9 cellular contexts compared by ENCODE assay signal in genomic region chr17:41785876-41786226, GRCh38. TPM values are rescaled to one million over a fixed set of nuclear protein-coding genes. Genes with fewer than 3 reads are reported as not detected.
A peak's percentile ranks its signal among the peaks of the same experiment; 100 is the strongest.
DNase-seq lines count a peak whose midpoint lies in the region; ATAC-seq and TF ChIP-seq lines count a peak whose summit lies in the region.
"Had no signal": no experiment of that assay in that cellular context is flagged by ENCODE, and none has a peak within 500 bp of the region (broad histone marks: within the 10 kb centered on the region; RNA-seq: fewer than 3 reads in every experiment).

No MANE protein-coding gene starts in this region.

- peak; percentile 8 for DNase-seq in NCI-H2196 (lab: John Stamatoyannopoulos, UW; ENCODE audit: unreplicated experiment)
- DNase-seq in NCI-H2196 treated with DMSO at 0.1 percent for 48 hours (lab: John Stamatoyannopoulos, UW; ENCODE audit: unreplicated experiment), result no peak
- no peak for DNase-seq in left ventricle myocardium inferior
- DNase-seq in inferior parietal cortex (ENCODE audit: extremely low spot score), result no peak

- H3K9ac ChIP-seq in skeletal muscle satellite cell (ENCODE audit: low read depth, low read length), result peak overlapping the region; percentile 37

- peak overlapping the region; percentile 61 for H3K4me3 ChIP-seq in WI38 (ENCODE audit: low read depth, low read length)
- H3K4me3 ChIP-seq in left ventricle myocardium inferior, result peak overlapping the region; percentile 88
- H3K4me3 ChIP-seq in skeletal muscle satellite cell (ENCODE audit: low read length), result peak overlapping the region; percentile 67

- H3K36me3 ChIP-seq in left ventricle myocardium inferior (no peaks in the 10 kb centered on the region), skeletal muscle satellite cell (ENCODE audit: insufficient read depth, low read length) (no peaks in the 10 kb centered on the region)

- no peak for ATAC-seq in HG03457 (IDR thresholded peaks at IDR 0.05; ENCODE audit: unreplicated experiment)
- ATAC-seq in HG03045 (IDR thresholded peaks at IDR 0.05; ENCODE audit: unreplicated experiment), result no peak

- H3K4me2 ChIP-seq in skeletal muscle satellite cell (ENCODE audit: low read length), result peak overlapping the region; percentile 79

- H3K4me1 ChIP-seq in left ventricle myocardium inferior, result peaks cover 61% of the 10 kb centered on the region
- H3K4me1 ChIP-seq in skeletal muscle satellite cell (ENCODE audit: control insufficient read depth, insufficient read depth, low read length), result peaks cover 26% of the 10 kb centered on the region

- peak overlapping the region; percentile 97 for H3K27ac ChIP-seq in left ventricle myocardium inferior (replicated peaks)

- intact Hi-C loops in left ventricle myocardium inferior (cut with micrococcal nuclease), result no loop called here

- H3K9me3 ChIP-seq in left ventricle myocardium inferior (replicated peaks) (no peaks in the 10 kb centered on the region), skeletal muscle satellite cell (replicated peaks; ENCODE audit: low read length) (no peaks in the 10 kb centered on the region)

- no peaks in the 10 kb centered on the region for H3K27me3 ChIP-seq in left ventricle myocardium inferior (ENCODE audit: low read depth)
- H3K27me3 ChIP-seq in skeletal muscle satellite cell (ENCODE audit: control insufficient read depth, insufficient read depth, low read length), result peaks cover 40% of the 10 kb centered on the region

- TF ChIP-seq CTCF in WI38 (IDR thresholded peaks at IDR 0.05; ENCODE audit: low read depth, low read length) (no peak), left ventricle myocardium inferior (IDR thresholded peaks at IDR 0.05; ENCODE audit: borderline replicate concordance) (no peak)

RNA-seq across cellular contexts. Expression of gene JUP, which starts 0.7 kb away (rescaled TPM):
- total RNA-seq in left ventricle myocardium inferior, result 160 TPM
- total RNA-seq in skeletal muscle satellite cell (2012; rRNA removed), result 2.3 and 8.1 TPM in 2 replicates

RNA-seq across cellular contexts. Expression of gene P3H4, which starts 25.9 kb away (rescaled TPM):
- 6.0 TPM for total RNA-seq in left ventricle myocardium inferior
- total RNA-seq in skeletal muscle satellite cell (2012; rRNA removed), result 33.0 and 47.6 TPM in 2 replicates

RNA-seq across cellular contexts. Expression of gene FKBP10, which starts 27.0 kb away (rescaled TPM):
- 10.4 TPM for total RNA-seq in left ventricle myocardium inferior
- total RNA-seq in skeletal muscle satellite cell (2012; rRNA removed), result 290 and 339 TPM in 2 replicates
- total RNA-seq: CD4-positive, CD25-positive, alpha-beta regulatory T cell had no signal

RNA-seq across cellular contexts. Expression of gene NT5C3B, which starts 50.2 kb away (rescaled TPM):
- total RNA-seq in left ventricle myocardium inferior, result 18.3 TPM
- total RNA-seq in skeletal muscle satellite cell (2012; rRNA removed), result 50.2 and 57.3 TPM in 2 replicates

RNA-seq across cellular contexts. Expression of gene HAP1, which starts 51.4 kb away (rescaled TPM):
- 0.14 TPM for total RNA-seq in left ventricle myocardium inferior
- not detected in 2 replicates for total RNA-seq in skeletal muscle satellite cell (2012; rRNA removed)
